ENCODE assay signal across 8 cellular contexts in the genomic region with DNA sequence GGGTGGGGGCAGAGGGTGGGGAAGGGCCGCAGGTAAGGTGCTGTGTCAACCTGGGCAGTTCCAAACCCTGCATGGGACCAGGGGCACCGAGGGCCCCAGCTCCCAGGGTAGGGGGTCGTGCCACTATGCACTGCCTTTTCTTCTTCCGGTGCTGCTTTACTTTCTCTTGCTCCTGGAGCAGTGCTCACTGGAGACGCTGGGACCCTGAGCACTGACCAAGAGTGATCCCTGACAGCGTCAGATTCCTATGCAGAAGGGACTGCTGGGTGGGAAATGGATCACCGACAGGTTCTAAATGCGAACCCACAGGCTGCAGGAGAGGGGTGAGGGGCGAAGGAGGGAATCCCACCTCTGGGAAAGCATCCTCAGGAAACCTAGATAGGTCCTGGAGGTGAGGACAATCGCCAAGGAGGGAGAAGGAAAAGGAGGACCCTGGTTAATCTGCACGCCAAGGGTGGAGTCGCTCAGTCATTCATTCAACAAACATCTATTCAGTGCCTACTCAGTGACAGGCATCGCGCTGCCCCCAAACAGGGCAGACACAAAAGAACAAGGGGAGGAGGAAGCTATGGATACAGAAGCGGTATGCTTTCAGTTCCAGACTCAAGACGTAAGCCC.
DNase-seq lines count a peak whose midpoint lies in the region; ATAC-seq and TF ChIP-seq lines count a peak whose summit lies in the region.

No MANE protein-coding gene starts in this region.

- H3K27me3 ChIP-seq in GM23338 (ENCODE audit: insufficient read depth), result peaks cover 44% of the 10 kb centered on the region

- DNase-seq in GM23338 (ENCODE audit: low spot score) (no peak), memory B cell (ENCODE audit: low spot score in 2 of 2) (no peak), NCI-H2196 treated with DMSO at 0.1 percent for 48 hours (lab: John Stamatoyannopoulos, UW; ENCODE audit: unreplicated experiment) (no peak), cerebellum (ENCODE audit: low spot score) (no peak), NCI-H748 (lab: John Stamatoyannopoulos, UW; ENCODE audit: unreplicated experiment) (no peak)
- no peak for DNase-seq in activated effector memory CD4-positive, alpha-beta T cell treated with Interleukin-2 at 50 U/mL for 16 hours

- H3K27ac Mint-ChIP-seq in GM23338 (no peak overlapping the region), brain (peak overlapping the region; percentile 17 to 92 (median 89)), memory B cell (no peak overlapping the region)

- H3K9me2 ChIP-seq in GM23338 (ENCODE audit: insufficient read depth), result no peaks in the 10 kb centered on the region

- peak overlapping the region; percentile 82 for H3K4me3 Mint-ChIP-seq in GM23338
- peak overlapping the region; percentile 94 to 99 (median 95) for H3K4me3 Mint-ChIP-seq in brain
- H3K4me3 Mint-ChIP-seq in memory B cell, result peak overlapping the region; percentile 57

- ATAC-seq in GM23338 (no peak), memory B cell (ENCODE audit: low read depth) (no peak)

- no peak for TF ChIP-seq CTCF in 22Rv1 (IDR thresholded peaks at IDR 0.05)
- TF ChIP-seq CTCF in GM23338 (conservative IDR thresholded peaks at IDR 0.05; ENCODE audit: low read depth in 2 of 2), result no peak
- no peak for TF ChIP-seq CTCF in brain (conservative IDR thresholded peaks at IDR 0.05)

- H3K4me2 ChIP-seq in GM23338, result peak overlapping the region; percentile 95

- H3K36me3 ChIP-seq in GM23338 (ENCODE audit: insufficient read depth), result no peaks in the 10 kb centered on the region

- H3K4me1 Mint-ChIP-seq in GM23338, result peaks cover 41% of the 10 kb centered on the region
- peaks cover 48% of the 10 kb centered on the region for H3K4me1 Mint-ChIP-seq in brain
- peaks cover 8% of the 10 kb centered on the region for H3K4me1 Mint-ChIP-seq in memory B cell

- H3K27ac ChIP-seq in 22Rv1 (peak overlapping the region; percentile 70), GM23338 (ENCODE audit: low read depth) (no peak overlapping the region)

- no peaks in the 10 kb centered on the region for H3F3A ChIP-seq in GM23338 (replicated peaks; ENCODE audit: low read depth)

- no peaks in the 10 kb centered on the region for H3K79me2 ChIP-seq in GM23338 (replicated peaks; ENCODE audit: insufficient read depth)

- peaks cover 31% of the 10 kb centered on the region for H3K27me3 Mint-ChIP-seq in GM23338 (ENCODE audit: insufficient read depth, low read depth, poor library complexity)
- peaks cover 17% of the 10 kb centered on the region for H3K27me3 Mint-ChIP-seq in brain
- peaks cover 21% of the 10 kb centered on the region for H3K27me3 Mint-ChIP-seq in memory B cell

- H3K4me1 ChIP-seq in GM23338 (ENCODE audit: insufficient read depth), result peaks cover 16% of the 10 kb centered on the region

- no peak overlapping the region for H2AFZ ChIP-seq in GM23338

- H3K9me3 Mint-ChIP-seq in GM23338, result no peaks in the 10 kb centered on the region
- H3K9me3 Mint-ChIP-seq in brain, result peaks cover 0 to 2% (median 0%) of the 10 kb centered on the region in 5 experiments
- peaks cover 2% of the 10 kb centered on the region for H3K9me3 Mint-ChIP-seq in memory B cell

- H3K4me3 ChIP-seq in GM23338, result peak overlapping the region; percentile 83

- H4K20me1 ChIP-seq in GM23338 (replicated peaks; ENCODE audit: insufficient read depth), result no peaks in the 10 kb centered on the region

- no peaks in the 10 kb centered on the region; the same call in 2 of the 3 replicates for H3K36me3 Mint-ChIP-seq in GM23338 (ENCODE audit: low read depth)
- peaks cover under 1% of the 10 kb centered on the region for H3K36me3 Mint-ChIP-seq in brain
- no peaks in the 10 kb centered on the region for H3K36me3 Mint-ChIP-seq in memory B cell

TF ChIP-seq in GM23338, 12 proteins besides CTCF, POLR2A, EP300 and RAD21 (continues in another document):
- TF ChIP-seq CREB1 (CRISPR knock-in tag; IDR thresholded peaks at IDR 0.05; ENCODE audit: low read depth) (no peak), JUNB (IDR thresholded peaks at IDR 0.05; ENCODE audit: unreplicated experiment) (no peak), ZNF114 (CRISPR knock-in tag; IDR thresholded peaks at IDR 0.05) (no peak), NANOG (IDR thresholded peaks at IDR 0.05; ENCODE audit: borderline replicate concordance) (no peak), POLR2AphosphoS5 (IDR thresholded peaks at IDR 0.05; ENCODE audit: low read depth) (no peak), EZH2 (IDR thresholded peaks at IDR 0.05; ENCODE audit: low read depth, unreplicated experiment) (no peak)
- TF ChIP-seq, protein P1, sequence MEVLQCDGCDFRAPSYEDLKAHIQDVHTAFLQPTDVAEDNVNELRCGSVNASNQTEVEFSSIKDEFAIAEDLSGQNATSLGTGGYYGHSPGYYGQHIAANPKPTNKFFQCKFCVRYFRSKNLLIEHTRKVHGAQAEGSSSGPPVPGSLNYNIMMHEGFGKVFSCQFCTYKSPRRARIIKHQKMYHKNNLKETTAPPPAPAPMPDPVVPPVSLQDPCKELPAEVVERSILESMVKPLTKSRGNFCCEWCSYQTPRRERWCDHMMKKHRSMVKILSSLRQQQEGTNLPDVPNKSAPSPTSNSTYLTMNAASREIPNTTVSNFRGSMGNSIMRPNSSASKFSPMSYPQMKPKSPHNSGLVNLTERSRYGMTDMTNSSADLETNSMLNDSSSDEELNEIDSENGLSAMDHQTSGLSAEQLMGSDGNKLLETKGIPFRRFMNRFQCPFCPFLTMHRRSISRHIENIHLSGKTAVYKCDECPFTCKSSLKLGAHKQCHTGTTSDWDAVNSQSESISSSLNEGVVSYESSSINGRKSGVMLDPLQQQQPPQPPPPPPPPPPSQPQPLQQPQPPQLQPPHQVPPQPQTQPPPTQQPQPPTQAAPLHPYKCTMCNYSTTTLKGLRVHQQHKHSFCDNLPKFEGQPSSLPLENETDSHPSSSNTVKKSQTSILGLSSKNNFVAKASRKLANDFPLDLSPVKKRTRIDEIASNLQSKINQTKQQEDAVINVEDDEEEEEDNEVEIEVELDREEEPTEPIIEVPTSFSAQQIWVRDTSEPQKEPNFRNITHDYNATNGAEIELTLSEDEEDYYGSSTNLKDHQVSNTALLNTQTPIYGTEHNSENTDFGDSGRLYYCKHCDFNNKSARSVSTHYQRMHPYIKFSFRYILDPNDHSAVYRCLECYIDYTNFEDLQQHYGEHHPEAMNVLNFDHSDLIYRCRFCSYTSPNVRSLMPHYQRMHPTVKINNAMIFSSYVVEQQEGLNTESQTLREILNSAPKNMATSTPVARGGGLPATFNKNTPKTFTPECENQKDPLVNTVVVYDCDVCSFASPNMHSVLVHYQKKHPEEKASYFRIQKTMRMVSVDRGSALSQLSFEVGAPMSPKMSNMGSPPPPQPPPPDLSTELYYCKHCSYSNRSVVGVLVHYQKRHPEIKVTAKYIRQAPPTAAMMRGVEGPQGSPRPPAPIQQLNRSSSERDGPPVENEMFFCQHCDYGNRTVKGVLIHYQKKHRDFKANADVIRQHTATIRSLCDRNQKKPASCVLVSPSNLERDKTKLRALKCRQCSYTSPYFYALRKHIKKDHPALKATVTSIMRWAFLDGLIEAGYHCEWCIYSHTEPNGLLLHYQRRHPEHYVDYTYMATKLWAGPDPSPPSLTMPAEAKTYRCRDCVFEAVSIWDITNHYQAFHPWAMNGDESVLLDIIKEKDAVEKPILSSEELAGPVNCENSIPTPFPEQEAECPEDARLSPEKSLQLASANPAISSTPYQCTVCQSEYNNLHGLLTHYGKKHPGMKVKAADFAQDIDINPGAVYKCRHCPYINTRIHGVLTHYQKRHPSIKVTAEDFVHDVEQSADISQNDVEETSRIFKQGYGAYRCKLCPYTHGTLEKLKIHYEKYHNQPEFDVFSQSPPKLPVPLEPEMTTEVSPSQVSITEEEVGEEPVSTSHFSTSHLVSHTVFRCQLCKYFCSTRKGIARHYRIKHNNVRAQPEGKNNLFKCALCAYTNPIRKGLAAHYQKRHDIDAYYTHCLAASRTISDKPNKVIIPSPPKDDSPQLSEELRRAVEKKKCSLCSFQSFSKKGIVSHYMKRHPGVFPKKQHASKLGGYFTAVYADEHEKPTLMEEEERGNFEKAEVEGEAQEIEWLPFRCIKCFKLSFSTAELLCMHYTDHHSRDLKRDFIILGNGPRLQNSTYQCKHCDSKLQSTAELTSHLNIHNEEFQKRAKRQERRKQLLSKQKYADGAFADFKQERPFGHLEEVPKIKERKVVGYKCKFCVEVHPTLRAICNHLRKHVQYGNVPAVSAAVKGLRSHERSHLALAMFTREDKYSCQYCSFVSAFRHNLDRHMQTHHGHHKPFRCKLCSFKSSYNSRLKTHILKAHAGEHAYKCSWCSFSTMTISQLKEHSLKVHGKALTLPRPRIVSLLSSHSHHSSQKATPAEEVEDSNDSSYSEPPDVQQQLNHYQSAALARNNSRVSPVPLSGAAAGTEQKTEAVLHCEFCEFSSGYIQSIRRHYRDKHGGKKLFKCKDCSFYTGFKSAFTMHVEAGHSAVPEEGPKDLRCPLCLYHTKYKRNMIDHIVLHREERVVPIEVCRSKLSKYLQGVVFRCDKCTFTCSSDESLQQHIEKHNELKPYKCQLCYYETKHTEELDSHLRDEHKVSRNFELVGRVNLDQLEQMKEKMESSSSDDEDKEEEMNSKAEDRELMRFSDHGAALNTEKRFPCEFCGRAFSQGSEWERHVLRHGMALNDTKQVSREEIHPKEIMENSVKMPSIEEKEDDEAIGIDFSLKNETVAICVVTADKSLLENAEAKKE (CRISPR knock-in tag; IDR thresholded peaks at IDR 0.05), result no peak
- TF ChIP-seq, protein P2, sequence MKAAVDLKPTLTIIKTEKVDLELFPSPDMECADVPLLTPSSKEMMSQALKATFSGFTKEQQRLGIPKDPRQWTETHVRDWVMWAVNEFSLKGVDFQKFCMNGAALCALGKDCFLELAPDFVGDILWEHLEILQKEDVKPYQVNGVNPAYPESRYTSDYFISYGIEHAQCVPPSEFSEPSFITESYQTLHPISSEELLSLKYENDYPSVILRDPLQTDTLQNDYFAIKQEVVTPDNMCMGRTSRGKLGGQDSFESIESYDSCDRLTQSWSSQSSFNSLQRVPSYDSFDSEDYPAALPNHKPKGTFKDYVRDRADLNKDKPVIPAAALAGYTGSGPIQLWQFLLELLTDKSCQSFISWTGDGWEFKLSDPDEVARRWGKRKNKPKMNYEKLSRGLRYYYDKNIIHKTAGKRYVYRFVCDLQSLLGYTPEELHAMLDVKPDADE (IDR thresholded peaks at IDR 0.05), result no peak

Comparison
In these comparisons a context has a peak if more than half of its experiments do, and no peak if none do; other contexts are left out.
1. H3K27ac Mint-ChIP-seq: peak in brain (5 of 5); none in GM23338 (single experiment) and memory B cell (single experiment).
2. Peak in every context shown above with its lines, with median percentiles within 50 percentile points of each other: H3K4me3 Mint-ChIP-seq.